ENCODE assay signal across 1 cellular context in genomic region chr12:45215419-45216296, GRCh38.
TF ChIP-seq lines count a peak whose summit lies in the region.

Gene ANO6 (plus strand): TSS chr12:45216095. CDS start chr12:45216322, 227 bp downstream.

TF ChIP-seq in HCT116, 20 proteins besides CTCF, POLR2A, EP300 and RAD21 (continued from another document):
- no peak for TF ChIP-seq REST (IDR thresholded peaks at IDR 0.05; ENCODE audit: low read depth)
- TF ChIP-seq SIN3A (IDR thresholded peaks at IDR 0.05; ENCODE audit: low read depth) = peak; percentile 78
- no peak for TF ChIP-seq ZNF274 (IDR thresholded peaks at IDR 0.05; ENCODE audit: low read depth, low read length)
- peak; percentile 59 for TF ChIP-seq YY1 (IDR thresholded peaks at IDR 0.05; ENCODE audit: extremely low read depth, insufficient replicate concordance, low read depth, low read length)
- TF ChIP-seq POLR2AphosphoS5 (IDR thresholded peaks at IDR 0.05; ENCODE audit: low read depth, low read length) = peak; percentile 78
- TF ChIP-seq, protein P1, sequence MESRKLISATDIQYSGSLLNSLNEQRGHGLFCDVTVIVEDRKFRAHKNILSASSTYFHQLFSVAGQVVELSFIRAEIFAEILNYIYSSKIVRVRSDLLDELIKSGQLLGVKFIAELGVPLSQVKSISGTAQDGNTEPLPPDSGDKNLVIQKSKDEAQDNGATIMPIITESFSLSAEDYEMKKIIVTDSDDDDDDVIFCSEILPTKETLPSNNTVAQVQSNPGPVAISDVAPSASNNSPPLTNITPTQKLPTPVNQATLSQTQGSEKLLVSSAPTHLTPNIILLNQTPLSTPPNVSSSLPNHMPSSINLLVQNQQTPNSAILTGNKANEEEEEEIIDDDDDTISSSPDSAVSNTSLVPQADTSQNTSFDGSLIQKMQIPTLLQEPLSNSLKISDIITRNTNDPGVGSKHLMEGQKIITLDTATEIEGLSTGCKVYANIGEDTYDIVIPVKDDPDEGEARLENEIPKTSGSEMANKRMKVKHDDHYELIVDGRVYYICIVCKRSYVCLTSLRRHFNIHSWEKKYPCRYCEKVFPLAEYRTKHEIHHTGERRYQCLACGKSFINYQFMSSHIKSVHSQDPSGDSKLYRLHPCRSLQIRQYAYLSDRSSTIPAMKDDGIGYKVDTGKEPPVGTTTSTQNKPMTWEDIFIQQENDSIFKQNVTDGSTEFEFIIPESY (IDR thresholded peaks at IDR 0.05; ENCODE audit: extremely low read depth, insufficient replicate concordance, low read length) = no peak
- TF ChIP-seq FOSL1 (IDR thresholded peaks at IDR 0.05; ENCODE audit: low read depth) = no peak; the same call in 1 of the 2 replicates
- TF ChIP-seq EGR1 (IDR thresholded peaks at IDR 0.05; ENCODE audit: low read depth) = peak; percentile 25; the same call in 1 of the 2 replicates
- TF ChIP-seq ELF1 (IDR thresholded peaks at IDR 0.05; ENCODE audit: borderline replicate concordance, low read depth) = peak; percentile 22; the same call in 1 of the 2 replicates
- no peak for TF ChIP-seq ZFX (IDR thresholded peaks at IDR 0.05)
- no peak for TF ChIP-seq JUND (IDR thresholded peaks at IDR 0.05)
- TF ChIP-seq ATF3 (IDR thresholded peaks at IDR 0.05) = no peak
- peak; percentile 95 for TF ChIP-seq TCF7L2 (IDR thresholded peaks at IDR 0.05; ENCODE audit: borderline replicate concordance, extremely low read depth, insufficient read depth, insufficient read length)
- 0 out of 2 replicates have a peak, but pooled peaks have one; percentile 49 for TF ChIP-seq CBX3 (IDR thresholded peaks at IDR 0.05; ENCODE audit: low read depth)
